In the genomic region with DNA sequence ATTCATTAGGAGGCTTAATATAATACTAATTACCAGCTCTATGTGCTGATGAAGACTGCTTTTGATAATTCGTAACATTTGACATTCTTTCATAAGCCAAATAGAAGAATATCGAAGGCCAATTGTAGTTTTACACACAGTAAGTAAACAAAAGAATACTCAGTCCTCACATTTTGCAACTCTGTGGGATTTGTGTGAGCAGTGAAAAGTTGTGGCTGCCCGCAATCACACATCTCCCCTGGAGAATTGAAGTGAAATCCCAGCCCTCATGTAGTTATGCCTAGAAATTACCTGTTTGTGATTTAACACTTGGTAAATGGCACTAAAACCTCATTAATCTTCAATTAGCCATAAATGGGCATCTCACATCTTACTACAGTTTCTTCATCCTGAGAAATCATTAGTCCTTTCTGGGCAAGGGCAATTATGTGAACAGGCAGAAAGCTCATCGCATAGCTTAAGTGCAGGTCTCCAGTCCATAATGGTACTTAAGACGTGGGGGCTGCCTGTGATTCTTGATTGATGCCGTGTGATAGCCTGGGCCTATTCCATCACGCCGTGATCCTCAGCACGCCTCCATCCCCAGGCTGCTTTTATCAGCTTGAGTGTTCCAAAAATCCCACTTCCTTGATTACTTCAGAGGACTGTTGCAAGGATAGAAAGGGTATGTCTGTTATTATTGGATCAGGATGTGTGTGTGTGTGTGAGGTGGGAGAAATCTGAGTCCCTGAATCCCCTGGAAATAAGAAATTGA, we compare ENCODE assay signal across 21 cellular contexts.
"Had no signal": no experiment of that assay in that cellular context is flagged by ENCODE, and none has a peak within 500 bp of the region (broad histone marks: within the 10 kb centered on the region; RNA-seq: fewer than 3 reads in every experiment).

No MANE protein-coding gene starts in this region.

- H3K27me3 ChIP-seq: adrenal gland, ascending aorta had no signal

- H3K27me3 Mint-ChIP-seq: stimulated activated memory B cell treated with anti-CD40 and anti-IgM and Interleukin-4, amounts not matched to agents 10 μg/mL and 1 μg/mL and 100 μg/mL, for 72 hours had no signal

- H3K36me3 ChIP-seq: adrenal gland, ascending aorta, brain microvascular endothelial cell, sigmoid colon, thoracic aorta had no signal

- DNase-seq: activated CD4-positive, alpha-beta T cell treated with anti-CD3 and anti-CD28 coated beads for 1 hour; activated T-cell treated with anti-CD3 and anti-CD28 coated beads, Interleukin-2, amount 50 U/mL, for 1 hour; brain microvascular endothelial cell; effector CD4-positive, alpha-beta T cell; kidney glomerular epithelial cell; nucleus accumbens; stimulated activated CD4-positive, alpha-beta T cell treated with anti-CD3 and anti-CD28 coated beads, Interleukin-15, amount 100 ng/mL, for 24 hours; T-helper 1 cell had no signal

- H3K9me3 ChIP-seq: adrenal gland, ascending aorta, sigmoid colon, thoracic aorta had no signal

- H3K27ac Mint-ChIP-seq: activated naive CD4-positive, alpha-beta T cell treated with anti-CD3 and anti-CD28 coated beads, Interleukin-2, amount 50 U/mL, for 72 hours; activated T-helper 17 cell treated with anti-CD3 and anti-CD28 coated beads, Interleukin-2, amount 50 U/mL, for 72 hours; dendritic cell treated with granulocyte-macrophage colony-stimulating factor and Interleukin-4, amounts not matched to agents 40 ng/mL and 50 ng/mL, for 4 days; stimulated activated memory B cell treated with anti-CD40 and anti-IgM and Interleukin-4, amounts not matched to agents 10 μg/mL and 1 μg/mL and 100 μg/mL, for 72 hours; type B pancreatic cell had no signal

- H3K27ac ChIP-seq: ascending aorta, brain microvascular endothelial cell, foreskin keratinocyte, hepatocyte, thoracic aorta had no signal

- H3K4me3 Mint-ChIP-seq: activated T-helper 17 cell treated with anti-CD3 and anti-CD28 coated beads, Interleukin-2, amount 50 U/mL, for 72 hours; dendritic cell treated with granulocyte-macrophage colony-stimulating factor and Interleukin-4, amounts not matched to agents 40 ng/mL and 50 ng/mL, for 4 days; stimulated activated memory B cell treated with anti-CD40 and anti-IgM and Interleukin-4, amounts not matched to agents 10 μg/mL and 1 μg/mL and 100 μg/mL, for 72 hours; type B pancreatic cell had no signal

- H3K9me3 Mint-ChIP-seq: nephron; stimulated activated memory B cell treated with anti-CD40 and anti-IgM and Interleukin-4, amounts not matched to agents 10 μg/mL and 1 μg/mL and 100 μg/mL, for 72 hours; type B pancreatic cell had no signal

- H3K4me1 ChIP-seq: ascending aorta, foreskin keratinocyte had no signal

- ATAC-seq: activated naive CD4-positive, alpha-beta T cell treated with anti-CD3 and anti-CD28 coated beads, Interleukin-2, amount 50 U/mL, for 72 hours; activated T-helper 17 cell treated with anti-CD3 and anti-CD28 coated beads, Interleukin-2, amount 50 U/mL, for 72 hours; stimulated activated memory B cell treated with anti-CD40 and anti-IgM and Interleukin-4, amounts not matched to agents 10 μg/mL and 1 μg/mL and 100 μg/mL, for 72 hours had no signal

- H3K4me3 ChIP-seq: adrenal gland, ascending aorta, hepatocyte, sigmoid colon, smooth muscle cell, thoracic aorta had no signal

- H3K36me3 Mint-ChIP-seq: stimulated activated memory B cell treated with anti-CD40 and anti-IgM and Interleukin-4, amounts not matched to agents 10 μg/mL and 1 μg/mL and 100 μg/mL, for 72 hours had no signal
